In the genomic region with DNA sequence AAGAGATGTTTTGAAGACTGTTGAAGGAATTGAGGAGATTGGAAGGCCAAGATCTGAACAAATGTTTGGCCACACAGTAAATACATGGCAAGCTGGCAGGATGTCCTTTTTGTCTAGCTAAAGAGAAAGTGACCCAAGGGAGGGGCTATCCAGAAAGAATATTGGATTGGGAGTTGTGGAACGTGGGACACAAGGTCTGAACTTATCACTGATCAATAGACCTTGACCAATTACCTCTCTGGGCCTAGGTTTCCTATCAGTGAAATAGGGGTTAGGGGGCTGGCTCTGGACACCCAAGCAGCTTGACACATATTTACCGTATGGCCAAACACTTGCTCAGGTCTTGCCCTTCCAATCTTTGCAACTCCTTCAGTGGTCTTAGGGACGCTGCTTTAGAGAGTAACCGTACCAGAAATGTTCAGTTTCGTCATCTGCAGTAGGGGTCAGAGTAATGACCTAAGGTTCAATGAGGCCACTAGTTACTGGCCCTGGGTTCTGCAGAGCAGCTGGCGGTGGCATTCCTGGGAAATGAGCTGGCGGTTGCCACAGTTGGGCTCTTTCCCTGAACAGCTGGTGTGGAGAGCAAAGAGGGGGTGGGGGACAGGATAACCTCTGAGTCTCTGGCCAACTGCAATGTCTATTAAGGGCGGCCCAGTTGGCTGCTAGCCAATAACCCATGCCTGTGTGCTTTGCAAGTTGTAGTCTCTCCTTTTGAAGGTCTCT, we compare ENCODE assay signal across 9 cellular contexts. TPM values are rescaled to one million over a fixed set of nuclear protein-coding genes. Genes with fewer than 3 reads are reported as not detected.
DNase-seq lines count a peak whose midpoint lies in the region; TF ChIP-seq lines count a peak whose summit lies in the region.
"Had no signal": no experiment of that assay in that cellular context is flagged by ENCODE, and none has a peak within 500 bp of the region (broad histone marks: within the 10 kb centered on the region; RNA-seq: fewer than 3 reads in every experiment).

No MANE protein-coding gene starts in this region.

- H3K9me3 ChIP-seq in osteoblast (ENCODE audit: low read depth, low read length) (no peaks in the 10 kb centered on the region), HAP-1 (no peaks in the 10 kb centered on the region), esophagus muscularis mucosa (no peaks in the 10 kb centered on the region)

- TF ChIP-seq EP300 in esophagus muscularis mucosa (IDR thresholded peaks at IDR 0.05): no peak

- 79% methylated on average over 8 of the region's 8 CpGs for WGBS in esophagus muscularis mucosa

- H3K4me3 ChIP-seq in epithelial cell of esophagus (ENCODE audit: low read length) (no peak overlapping the region), osteoblast (ENCODE audit: insufficient read depth, low read length) (no peak overlapping the region), HAP-1 (no peak overlapping the region), esophagus muscularis mucosa (no peak overlapping the region)
- H3K4me3 ChIP-seq: SK-N-MC had no signal

- H3K4me2 ChIP-seq in osteoblast (ENCODE audit: insufficient read depth, low read length): peak overlapping the region; percentile 21

- intact Hi-C loops in esophagus muscularis mucosa (cut with DNase I): loop anchor here (5.0 kb wide), 1 partner anchor 38 kb away; no protein-coding TSS in a partner anchor

- no peaks in the 10 kb centered on the region for H3K79me2 ChIP-seq in osteoblast (ENCODE audit: insufficient read depth, low read length)

- H3K27ac ChIP-seq in osteoblast (ENCODE audit: low read depth, low read length): no peak overlapping the region
- peak overlapping the region in 1 of 4 donors; percentile 3 for H3K27ac ChIP-seq in esophagus muscularis mucosa (replicated peaks in 1 of 4)
- H3K27ac ChIP-seq: SK-N-MC had no signal

- no peaks in the 10 kb centered on the region for H3K36me3 ChIP-seq in osteoblast (ENCODE audit: insufficient read depth, low read length)
- no peaks in the 10 kb centered on the region for H3K36me3 ChIP-seq in HAP-1 (replicated peaks)
- H3K36me3 ChIP-seq in esophagus muscularis mucosa: no peaks in the 10 kb centered on the region

- H3K4me1 ChIP-seq in osteoblast (ENCODE audit: insufficient read depth, low read length): peaks cover 43% of the 10 kb centered on the region
- no peaks in the 10 kb centered on the region for H3K4me1 ChIP-seq in HAP-1
- peaks cover 20 to 35% (median 26%) of the 10 kb centered on the region in 4 donors for H3K4me1 ChIP-seq in esophagus muscularis mucosa

- no peak overlapping the region for H2AFZ ChIP-seq in osteoblast (ENCODE audit: low read length)

- TF ChIP-seq CTCF in epithelial cell of esophagus (IDR thresholded peaks at IDR 0.05; ENCODE audit: insufficient read depth, low read depth, low read length, missing control alignments): no peak
- no peak for TF ChIP-seq CTCF in osteoblast (IDR thresholded peaks at IDR 0.05; ENCODE audit: extremely low read depth, low read depth, low read length)
- no peak for TF ChIP-seq CTCF in esophagus muscularis mucosa (IDR thresholded peaks at IDR 0.05)

- in situ Hi-C loops in HAP-1 (cut with MboI; ENCODE audit: low sequenced_read_pairs): no loop called here

- H3K27me3 ChIP-seq in osteoblast (ENCODE audit: insufficient read depth, low read length): no peaks in the 10 kb centered on the region
- no peaks in the 10 kb centered on the region for H3K27me3 ChIP-seq in HAP-1 (ENCODE audit: low read depth)
- H3K27me3 ChIP-seq in esophagus muscularis mucosa: no peaks in the 10 kb centered on the region

- DNase-seq in Daoy (ENCODE audit: low read depth): peak; percentile 91
- DNase-seq in NCI-H510A treated with DMSO at 0.1 percent for 48 hours (lab: John Stamatoyannopoulos, UW): peak; percentile 93
- peak; percentile 24 for DNase-seq in epithelial cell of esophagus (ENCODE audit: low read depth)
- no peak for DNase-seq in osteoblast (ENCODE audit: insufficient read length, low spot score, missing footprints)
- no peak for DNase-seq in HAP-1 (ENCODE audit: low spot score in 2 of 2)
- DNase-seq in esophagus muscularis mucosa (ENCODE audit: extremely low spot score): no peak
- no peak for DNase-seq in activated naive CD4-positive, alpha-beta T cell (lab: John Stamatoyannopoulos, UW)
- no peak for DNase-seq in SKM-1 (lab: John Stamatoyannopoulos, UW; ENCODE audit: unreplicated experiment)

- H4K20me1 ChIP-seq in osteoblast (ENCODE audit: insufficient read depth, low read length): no peaks in the 10 kb centered on the region

- no peak for TF ChIP-seq POLR2A in esophagus muscularis mucosa (IDR thresholded peaks at IDR 0.05; ENCODE audit: low read depth)

RNA-seq across cellular contexts. Expression of a gene that starts 48.9 kb away (rescaled TPM):
- total RNA-seq in Daoy (2014; rRNA removed; shearing (Covaris generic)): 2,237 and 2,574 TPM in 2 replicates
- total RNA-seq in osteoblast (548 and 592 TPM in 2 replicates), esophagus muscularis mucosa (1,000 to 10,000 TPM in 1 of 4 donors, 100 to 1,000 TPM in 3; 583 to 1,083 (median 785) TPM)

Comparison
In these comparisons a context has a peak if more than half of its experiments do, and no peak if none do; other contexts are left out.
1. DNase-seq: peak in Daoy (single experiment), NCI-H510A treated with DMSO at 0.1 percent for 48 hours (single experiment) and epithelial cell of esophagus (single experiment); none in osteoblast (single experiment), HAP-1 (0 of 2), esophagus muscularis mucosa (single experiment), activated naive CD4-positive, alpha-beta T cell (0 of 4) and SKM-1 (single experiment).